Comparison of ENCODE assay signal across 26 cellular contexts in genomic region chr6:150537893-150538292, GRCh38.
DNase-seq lines count a peak whose midpoint lies in the region; TF ChIP-seq lines count a peak whose summit lies in the region.
"Had no signal": no experiment of that assay in that cellular context is flagged by ENCODE, and none has a peak within 500 bp of the region (broad histone marks: within the 10 kb centered on the region; RNA-seq: fewer than 3 reads in every experiment).

No MANE protein-coding gene starts in this region.

- H3K4me1 ChIP-seq in sigmoid colon: peaks cover 0 to 28% (median 12%) of the 10 kb centered on the region in 4 donors
- H3K4me1 ChIP-seq in effector memory CD4-positive, alpha-beta T cell (ENCODE audit: control insufficient read depth, insufficient read depth, low read length, poor library complexity, severe bottlenecking): no peaks in the 10 kb centered on the region
- H3K4me1 ChIP-seq: BE2C, SJCRH30 had no signal

- TF ChIP-seq CTCF in sigmoid colon (IDR thresholded peaks at IDR 0.05): no peak

- DNase-seq in C1 segment of cervical spinal cord (lab: John Stamatoyannopoulos, UW) (peak in 9 of 14 donors; percentile 16 to 68 (median 40)), epidermal melanocyte (ENCODE audit: insufficient read length, low spot score) (peak; percentile 28), lung microvascular endothelial cell (ENCODE audit: low read depth in 2 of 2) (peak; percentile 7 to 80), sigmoid colon (peak; percentile 72), glomerular visceral epithelial cell (ENCODE audit: extremely low spot score) (no peak), SK-N-DZ (ENCODE audit: low spot score) (no peak)
- no peak for DNase-seq in effector memory CD4-positive, alpha-beta T cell
- DNase-seq in activated naive CD4-positive, alpha-beta T cell treated with anti-CD3 and anti-CD28 coated beads, Interleukin-2, amount 10 ng/mL, durations not matched to agents 7 days and 5 days: no peak
- DNase-seq: activated CD4-positive, CD25-positive, alpha-beta regulatory T cell treated with anti-CD3 and anti-CD28 coated beads, Interleukin-2, amount 50 U/mL, for 72 hours; activated CD8-positive, alpha-beta T cell treated with anti-CD3 and anti-CD28 coated beads for 36 hours; activated effector memory CD4-positive, alpha-beta T cell treated with anti-CD3 and anti-CD28 coated beads, Interleukin-2, amount 50 U/mL, for 16 hours; activated T-cell treated with anti-CD3 and anti-CD28 coated beads for 4 hours; BE2C; DMS53; GF-D8; glutamatergic neuron; KG1; mesendoderm; naive thymus-derived CD8-positive, alpha-beta T cell; NCI-H1436 treated with DMSO at 0.1 percent for 48 hours; NCI-H510A treated with DMSO at 0.1 percent for 48 hours; ovary; SJCRH30; stimulated activated CD8-positive, alpha-beta memory T cell treated with anti-CD3 and anti-CD28 coated beads, Interleukin-4, amount 100 ng/mL, for 48 hours; T-cell had no signal

- H3K27ac Mint-ChIP-seq in activated naive CD4-positive, alpha-beta T cell treated with anti-CD3 and anti-CD28 coated beads, Interleukin-2, amount 10 ng/mL, durations not matched to agents 7 days and 5 days: no peak overlapping the region
- H3K27ac Mint-ChIP-seq: activated CD8-positive, alpha-beta T cell treated with anti-CD3 and anti-CD28 coated beads for 36 hours; GM23338; naive thymus-derived CD8-positive, alpha-beta T cell; T-cell had no signal

- no peak for TF ChIP-seq POLR2A in sigmoid colon (IDR thresholded peaks at IDR 0.05)

- peak overlapping the region in 2 of 4 donors; percentile 42 to 49 for H3K27ac ChIP-seq in sigmoid colon
- H3K27ac ChIP-seq in effector memory CD4-positive, alpha-beta T cell (ENCODE audit: insufficient read depth, low read length, poor library complexity, severe bottlenecking): no peak overlapping the region
- H3K27ac ChIP-seq: ovary, SJCRH30 had no signal

- intact Hi-C loops in sigmoid colon (cut with DNase I): no loop called here

- no peaks in the 10 kb centered on the region for H3K9me3 ChIP-seq in sigmoid colon
- no peaks in the 10 kb centered on the region for H3K9me3 ChIP-seq in effector memory CD4-positive, alpha-beta T cell (ENCODE audit: control insufficient read depth, low read length)
- H3K9me3 ChIP-seq: BE2C, ovary, SJCRH30 had no signal

- peak in 1 of 4 donors; percentile 8 for TF ChIP-seq EP300 in sigmoid colon (IDR thresholded peaks at IDR 0.05)

- H3K4me3 Mint-ChIP-seq in activated naive CD4-positive, alpha-beta T cell treated with anti-CD3 and anti-CD28 coated beads, Interleukin-2, amount 10 ng/mL, durations not matched to agents 7 days and 5 days: no peak overlapping the region
- H3K4me3 Mint-ChIP-seq: activated CD8-positive, alpha-beta T cell treated with anti-CD3 and anti-CD28 coated beads for 36 hours; GM23338; naive thymus-derived CD8-positive, alpha-beta T cell; T-cell had no signal

- H3K36me3 ChIP-seq in sigmoid colon: no peaks in the 10 kb centered on the region
- no peaks in the 10 kb centered on the region for H3K36me3 ChIP-seq in effector memory CD4-positive, alpha-beta T cell (ENCODE audit: control insufficient read depth, insufficient read depth, low read length)
- H3K36me3 ChIP-seq: BE2C, ovary, SJCRH30 had no signal

- CTCF ChIA-PET in activated naive CD4-positive, alpha-beta T cell treated with anti-CD3 and anti-CD28 coated beads, Interleukin-2, amount 10 ng/mL, durations not matched to agents 7 days and 5 days (lab: Charles Lee): interaction anchor here (0.9 to 1.0 kb wide), 2 partner anchors 36 to 277 kb away, joined by 3 read pairs; no protein-coding TSS in a partner anchor

- 71 to 80% methylated on average over 1 of the region's 1 CpG for WGBS in sigmoid colon, 2 donors

- H3K27me3 ChIP-seq in sigmoid colon: no peaks in the 10 kb centered on the region
- no peaks in the 10 kb centered on the region for H3K27me3 ChIP-seq in effector memory CD4-positive, alpha-beta T cell (replicated peaks; ENCODE audit: control insufficient read depth, insufficient read depth, low read length, poor library complexity, severe bottlenecking)
- H3K27me3 ChIP-seq: BE2C, ovary, SJCRH30 had no signal

- no peak overlapping the region for H3K4me3 ChIP-seq in sigmoid colon
- no peak overlapping the region for H3K4me3 ChIP-seq in effector memory CD4-positive, alpha-beta T cell (ENCODE audit: insufficient read depth, low read depth, low read length, poor library complexity, severe bottlenecking)
- H3K4me3 ChIP-seq: GM23338, ovary, SJCRH30 had no signal

- H3K9me3 Mint-ChIP-seq in activated naive CD4-positive, alpha-beta T cell treated with anti-CD3 and anti-CD28 coated beads, Interleukin-2, amount 10 ng/mL, durations not matched to agents 7 days and 5 days: no peaks in the 10 kb centered on the region
- H3K9me3 Mint-ChIP-seq: activated CD8-positive, alpha-beta T cell treated with anti-CD3 and anti-CD28 coated beads for 36 hours; naive thymus-derived CD8-positive, alpha-beta T cell; T-cell had no signal

- peaks cover 9% of the 10 kb centered on the region for H3K27me3 Mint-ChIP-seq in activated naive CD4-positive, alpha-beta T cell treated with anti-CD3 and anti-CD28 coated beads, Interleukin-2, amount 10 ng/mL, durations not matched to agents 7 days and 5 days

- H3K36me3 Mint-ChIP-seq in activated naive CD4-positive, alpha-beta T cell treated with anti-CD3 and anti-CD28 coated beads, Interleukin-2, amount 10 ng/mL, durations not matched to agents 7 days and 5 days: no peaks in the 10 kb centered on the region
- H3K36me3 Mint-ChIP-seq: naive thymus-derived CD8-positive, alpha-beta T cell; T-cell had no signal

- H3K4me1 Mint-ChIP-seq in activated naive CD4-positive, alpha-beta T cell treated with anti-CD3 and anti-CD28 coated beads, Interleukin-2, amount 10 ng/mL, durations not matched to agents 7 days and 5 days: no peaks in the 10 kb centered on the region
- H3K4me1 Mint-ChIP-seq: GM23338; naive thymus-derived CD8-positive, alpha-beta T cell; T-cell had no signal

Comparison
In these comparisons a context has a peak if more than half of its experiments do, and no peak if none do; other contexts are left out.
1. DNase-seq: peak in C1 segment of cervical spinal cord (9 of 14), epidermal melanocyte (single experiment), lung microvascular endothelial cell (2 of 2) and sigmoid colon (single experiment); none in glomerular visceral epithelial cell (single experiment), effector memory CD4-positive, alpha-beta T cell (0 of 3), activated naive CD4-positive, alpha-beta T cell treated with anti-CD3 and anti-CD28 coated beads, Interleukin-2, amount 10 ng/mL, durations not matched to agents 7 days and 5 days (single experiment) and SK-N-DZ (single experiment).